ENCODE assay signal across 1 cellular context in genomic region chr6:41682056-41682477, GRCh38.
TF ChIP-seq lines count a peak whose summit lies in the region.

No MANE protein-coding gene starts in this region.

TF ChIP-seq in HepG2, 621 proteins besides CTCF, POLR2A, EP300 and RAD21 (continued from another document and continues in another):
- no peak for TF ChIP-seq SRSF1 (optimal IDR thresholded peaks at IDR 0.05; ENCODE audit: low read depth, low read length)
- peak; percentile 86 for TF ChIP-seq KDM2A (CRISPR knock-in tag; IDR thresholded peaks at IDR 0.05; ENCODE audit: borderline replicate concordance, low read depth)
- no peak for TF ChIP-seq CENPT (CRISPR knock-in tag; IDR thresholded peaks at IDR 0.05; ENCODE audit: low read depth)
- TF ChIP-seq, protein P1, sequence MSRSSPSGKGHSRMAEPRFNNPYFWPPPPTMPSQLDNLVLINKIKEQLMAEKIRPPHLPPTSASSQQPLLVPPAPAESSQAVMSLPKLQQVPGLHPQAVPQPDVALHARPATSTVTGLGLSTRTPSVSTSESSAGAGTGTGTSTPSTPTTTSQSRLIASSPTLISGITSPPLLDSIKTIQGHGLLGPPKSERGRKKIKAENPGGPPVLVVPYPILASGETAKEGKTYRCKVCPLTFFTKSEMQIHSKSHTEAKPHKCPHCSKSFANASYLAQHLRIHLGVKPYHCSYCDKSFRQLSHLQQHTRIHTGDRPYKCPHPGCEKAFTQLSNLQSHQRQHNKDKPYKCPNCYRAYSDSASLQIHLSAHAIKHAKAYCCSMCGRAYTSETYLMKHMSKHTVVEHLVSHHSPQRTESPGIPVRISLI (CRISPR knock-in tag; IDR thresholded peaks at IDR 0.05; ENCODE audit: borderline replicate concordance) = no peak
- no peak; the same call in 2 of the 3 replicates for TF ChIP-seq MXI1 (IDR thresholded peaks at IDR 0.05; ENCODE audit: borderline replicate concordance, low read depth, low read length)
- TF ChIP-seq THYN1 (CRISPR knock-in tag; IDR thresholded peaks at IDR 0.05; ENCODE audit: borderline replicate concordance, low read depth) = no peak
- peak; percentile 51; the same call in 1 of the 2 replicates for TF ChIP-seq GABPB1 (CRISPR knock-in tag; IDR thresholded peaks at IDR 0.05)
- TF ChIP-seq MIXL1 (CRISPR knock-in tag; IDR thresholded peaks at IDR 0.05) = no peak
- TF ChIP-seq ZNF777 (CRISPR knock-in tag; IDR thresholded peaks at IDR 0.05) = no peak
- no peak for TF ChIP-seq NFIC (IDR thresholded peaks at IDR 0.05; ENCODE audit: low read length)
- TF ChIP-seq STAG1 (CRISPR knock-in tag; IDR thresholded peaks at IDR 0.05) = peak; percentile 98
- TF ChIP-seq MTF1 (CRISPR knock-in tag; IDR thresholded peaks at IDR 0.05) = no peak
- TF ChIP-seq CHD2 (IDR thresholded peaks at IDR 0.05; ENCODE audit: low read depth, low read length) = peak; percentile 68; the same call in 1 of the 2 replicates
- TF ChIP-seq ZNF430 (CRISPR knock-in tag; IDR thresholded peaks at IDR 0.05) = no peak
- TF ChIP-seq POLR2G (IDR thresholded peaks at IDR 0.05; ENCODE audit: low read depth, low read length) = no peak
- no peak for TF ChIP-seq ARNTL (CRISPR knock-in tag; IDR thresholded peaks at IDR 0.05)
- TF ChIP-seq MIER3 (CRISPR knock-in tag; IDR thresholded peaks at IDR 0.05; ENCODE audit: borderline replicate concordance) = 0 out of 2 replicates have a peak, but pooled peaks have one; percentile 50
- no peak for TF ChIP-seq SP4 (CRISPR knock-in tag; IDR thresholded peaks at IDR 0.05)
- peak; percentile 57; the same call in 1 of the 2 replicates for TF ChIP-seq KAT8 (CRISPR knock-in tag; IDR thresholded peaks at IDR 0.05)
- no peak for TF ChIP-seq SIX1 (CRISPR knock-in tag; IDR thresholded peaks at IDR 0.05; ENCODE audit: borderline replicate concordance)
- no peak for TF ChIP-seq ZC3H4 (CRISPR knock-in tag; IDR thresholded peaks at IDR 0.05; ENCODE audit: borderline replicate concordance)
- no peak for TF ChIP-seq NCOR1 (IDR thresholded peaks at IDR 0.05; ENCODE audit: borderline replicate concordance, low read length)
- TF ChIP-seq MIER2 (CRISPR knock-in tag; IDR thresholded peaks at IDR 0.05) = no peak
- no peak for TF ChIP-seq ZNF354B (CRISPR knock-in tag; IDR thresholded peaks at IDR 0.05)
- TF ChIP-seq CEBPG (CRISPR knock-in tag; IDR thresholded peaks at IDR 0.05) = 0 out of 2 replicates have a peak, but pooled peaks have one; percentile 30
- TF ChIP-seq DBP (CRISPR knock-in tag; IDR thresholded peaks at IDR 0.05; ENCODE audit: not compliant biosample characterization) = no peak
- TF ChIP-seq EZH2 (conservative IDR thresholded peaks at IDR 0.05; ENCODE audit: low read depth, low read length) = no peak
- TF ChIP-seq, protein P2, sequence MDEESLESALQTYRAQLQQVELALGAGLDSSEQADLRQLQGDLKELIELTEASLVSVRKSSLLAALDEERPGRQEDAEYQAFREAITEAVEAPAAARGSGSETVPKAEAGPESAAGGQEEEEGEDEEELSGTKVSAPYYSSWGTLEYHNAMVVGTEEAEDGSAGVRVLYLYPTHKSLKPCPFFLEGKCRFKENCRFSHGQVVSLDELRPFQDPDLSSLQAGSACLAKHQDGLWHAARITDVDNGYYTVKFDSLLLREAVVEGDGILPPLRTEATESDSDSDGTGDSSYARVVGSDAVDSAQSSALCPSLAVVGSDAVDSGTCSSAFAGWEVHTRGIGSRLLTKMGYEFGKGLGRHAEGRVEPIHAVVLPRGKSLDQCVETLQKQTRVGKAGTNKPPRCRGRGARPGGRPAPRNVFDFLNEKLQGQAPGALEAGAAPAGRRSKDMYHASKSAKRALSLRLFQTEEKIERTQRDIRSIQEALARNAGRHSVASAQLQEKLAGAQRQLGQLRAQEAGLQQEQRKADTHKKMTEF (CRISPR knock-in tag; IDR thresholded peaks at IDR 0.05) = peak; percentile 39; the same call in 1 of the 2 replicates
- no peak for TF ChIP-seq ZNF124 (CRISPR knock-in tag; IDR thresholded peaks at IDR 0.05)
- 0 out of 2 replicates have a peak, but pooled peaks have one; percentile 62 for TF ChIP-seq ZNF546 (CRISPR knock-in tag; conservative IDR thresholded peaks at IDR 0.05)
- TF ChIP-seq ASH2L (IDR thresholded peaks at IDR 0.05; ENCODE audit: insufficient read length, low read depth, low read length) = no peak
- TF ChIP-seq PATZ1 (CRISPR knock-in tag; IDR thresholded peaks at IDR 0.05) = peak; percentile 86
- no peak for TF ChIP-seq STAT5B (CRISPR knock-in tag; IDR thresholded peaks at IDR 0.05)
- TF ChIP-seq ZNF773 (CRISPR knock-in tag; IDR thresholded peaks at IDR 0.05; ENCODE audit: borderline replicate concordance) = no peak
- TF ChIP-seq HNF4A (CRISPR knock-in tag; IDR thresholded peaks at IDR 0.05) = 0 out of 2 replicates have a peak, but pooled peaks have one; percentile 5
- no peak for TF ChIP-seq MED8 (CRISPR knock-in tag; IDR thresholded peaks at IDR 0.05; ENCODE audit: insufficient replicate concordance)
- TF ChIP-seq, protein P3, sequence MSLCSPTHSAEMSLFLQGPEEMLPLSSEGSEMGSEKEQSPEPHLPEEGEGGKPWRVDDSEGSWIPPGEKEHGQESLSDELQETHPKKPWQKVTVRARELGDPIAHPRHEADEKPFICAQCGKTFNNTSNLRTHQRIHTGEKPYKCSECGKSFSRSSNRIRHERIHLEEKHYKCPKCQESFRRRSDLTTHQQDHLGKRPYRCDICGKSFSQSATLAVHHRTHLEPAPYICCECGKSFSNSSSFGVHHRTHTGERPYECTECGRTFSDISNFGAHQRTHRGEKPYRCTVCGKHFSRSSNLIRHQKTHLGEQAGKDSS (CRISPR knock-in tag; IDR thresholded peaks at IDR 0.05; ENCODE audit: borderline replicate concordance, low read depth) = peak; percentile 49; the same call in 1 of the 2 replicates
- TF ChIP-seq ARID2 (CRISPR knock-in tag; IDR thresholded peaks at IDR 0.05; ENCODE audit: borderline replicate concordance) = no peak
- no peak for TF ChIP-seq RARG (CRISPR knock-in tag; IDR thresholded peaks at IDR 0.05; ENCODE audit: low read depth)
- TF ChIP-seq, protein P4, sequence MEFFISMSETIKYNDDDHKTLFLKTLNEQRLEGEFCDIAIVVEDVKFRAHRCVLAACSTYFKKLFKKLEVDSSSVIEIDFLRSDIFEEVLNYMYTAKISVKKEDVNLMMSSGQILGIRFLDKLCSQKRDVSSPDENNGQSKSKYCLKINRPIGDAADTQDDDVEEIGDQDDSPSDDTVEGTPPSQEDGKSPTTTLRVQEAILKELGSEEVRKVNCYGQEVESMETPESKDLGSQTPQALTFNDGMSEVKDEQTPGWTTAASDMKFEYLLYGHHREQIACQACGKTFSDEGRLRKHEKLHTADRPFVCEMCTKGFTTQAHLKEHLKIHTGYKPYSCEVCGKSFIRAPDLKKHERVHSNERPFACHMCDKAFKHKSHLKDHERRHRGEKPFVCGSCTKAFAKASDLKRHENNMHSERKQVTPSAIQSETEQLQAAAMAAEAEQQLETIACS (CRISPR knock-in tag; IDR thresholded peaks at IDR 0.05) = no peak
- TF ChIP-seq ZNF549 (CRISPR knock-in tag; IDR thresholded peaks at IDR 0.05) = no peak
- peak; percentile 53; the same call in 1 of the 2 replicates for TF ChIP-seq IKZF5 (CRISPR knock-in tag; IDR thresholded peaks at IDR 0.05)
- TF ChIP-seq SMARCE1 (IDR thresholded peaks at IDR 0.05; ENCODE audit: borderline replicate concordance) = no peak
- TF ChIP-seq PHF5A (CRISPR knock-in tag; IDR thresholded peaks at IDR 0.05; ENCODE audit: low read depth, unreplicated experiment) = no peak
- peak; percentile 82 for TF ChIP-seq SMC3 (IDR thresholded peaks at IDR 0.05; ENCODE audit: low read length)
- no peak for TF ChIP-seq ZNF207 (IDR thresholded peaks at IDR 0.05; ENCODE audit: borderline replicate concordance)
- TF ChIP-seq, protein P5, sequence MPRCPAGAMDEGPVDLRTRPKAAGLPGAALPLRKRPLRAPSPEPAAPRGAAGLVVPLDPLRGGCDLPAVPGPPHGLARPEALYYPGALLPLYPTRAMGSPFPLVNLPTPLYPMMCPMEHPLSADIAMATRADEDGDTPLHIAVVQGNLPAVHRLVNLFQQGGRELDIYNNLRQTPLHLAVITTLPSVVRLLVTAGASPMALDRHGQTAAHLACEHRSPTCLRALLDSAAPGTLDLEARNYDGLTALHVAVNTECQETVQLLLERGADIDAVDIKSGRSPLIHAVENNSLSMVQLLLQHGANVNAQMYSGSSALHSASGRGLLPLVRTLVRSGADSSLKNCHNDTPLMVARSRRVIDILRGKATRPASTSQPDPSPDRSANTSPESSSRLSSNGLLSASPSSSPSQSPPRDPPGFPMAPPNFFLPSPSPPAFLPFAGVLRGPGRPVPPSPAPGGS (CRISPR knock-in tag; IDR thresholded peaks at IDR 0.05) = no peak
- TF ChIP-seq PRDM10 (CRISPR knock-in tag; IDR thresholded peaks at IDR 0.05; ENCODE audit: low read depth) = 0 out of 2 replicates have a peak, but pooled peaks have one; percentile 53
- no peak for TF ChIP-seq TBX2 (CRISPR knock-in tag; IDR thresholded peaks at IDR 0.05; ENCODE audit: borderline replicate concordance)
- no peak for TF ChIP-seq HDAC1 (CRISPR knock-in tag; IDR thresholded peaks at IDR 0.05)
- peak; percentile 49; the same call in 1 of the 2 replicates for TF ChIP-seq KDM5B (CRISPR knock-in tag; IDR thresholded peaks at IDR 0.05; ENCODE audit: borderline replicate concordance)
- TF ChIP-seq ZNF33A (CRISPR knock-in tag; IDR thresholded peaks at IDR 0.05; ENCODE audit: borderline replicate concordance) = no peak
- TF ChIP-seq FOXP4 (CRISPR knock-in tag; IDR thresholded peaks at IDR 0.05) = peak; percentile 51; the same call in 1 of the 2 replicates
- no peak for TF ChIP-seq DNMT3B (CRISPR knock-in tag; conservative IDR thresholded peaks at IDR 0.05)
